Comparison of ENCODE assay signal across 8 cellular contexts in genomic region chr11:95067042-95067827, GRCh38. TPM values are rescaled to one million over a fixed set of nuclear protein-coding genes. Genes with fewer than 3 reads are reported as not detected.
A peak's percentile ranks its signal among the peaks of the same experiment; 100 is the strongest.
DNase-seq lines count a peak whose midpoint lies in the region; ATAC-seq and TF ChIP-seq lines count a peak whose summit lies in the region.

No MANE protein-coding gene starts in this region.

- no peaks in the 10 kb centered on the region for H3K9me3 ChIP-seq in CD4-positive, alpha-beta memory T cell (ENCODE audit: control insufficient read depth in 1 of 2, low read length in 2 of 2)
- H3K9me3 ChIP-seq in mucosa of descending colon: no peaks in the 10 kb centered on the region

- H3K4me3 Mint-ChIP-seq in CD4-positive, alpha-beta memory T cell: peak overlapping the region; percentile 94 to 98 (median 96)

- H3K27me3 ChIP-seq in CD4-positive, alpha-beta memory T cell (ENCODE audit: insufficient read depth, low read length): no peaks in the 10 kb centered on the region

- DNase-seq in CD4-positive, alpha-beta memory T cell: peak; percentile 72 to 80 (median 78)
- DNase-seq in NOMO-1 (lab: John Stamatoyannopoulos, UW; ENCODE audit: unreplicated experiment in 2 of 2): peak; percentile 71 to 74
- peak; percentile 87 for DNase-seq in activated CD8-positive, alpha-beta memory T cell treated with anti-CD3 and anti-CD28 coated beads, Interleukin-2, amount 50 U/mL, for 48 hours
- peak; percentile 43 for DNase-seq in epidermal melanocyte (ENCODE audit: insufficient read length, low spot score)
- peak; percentile 83 to 89 (median 88) for DNase-seq in mucosa of descending colon
- peak; percentile 23 to 50 for DNase-seq in stimulated activated CD8-positive, alpha-beta memory T cell treated with anti-CD3 and anti-CD28 coated beads, Interleukin-4, amount 100 ng/mL, for 4 hours (ENCODE audit: low read depth in 2 of 2, low spot score in 1 of 2)

- peak overlapping the region; percentile 92 to 96 for H3K4me3 ChIP-seq in CD4-positive, alpha-beta memory T cell (ENCODE audit: low read length in 2 of 2)
- peak overlapping the region; percentile 84 for H3K4me3 ChIP-seq in mucosa of descending colon

- intact Hi-C loops in CD4-positive, alpha-beta memory T cell (cut with micrococcal nuclease): loop anchor here (1.0 to 5.0 kb wide), 6 partner anchors 94 to 1870 kb away; partner anchors contain the start of genes ANKRD49, CWC15, KDM4D and MRE11
- intact Hi-C loops in mucosa of descending colon (cut with DNase I, micrococcal nuclease): loop anchor here in 1 of 2 donors (5.0 kb wide), 2 partner anchors 70 to 85 kb away; no protein-coding TSS in a partner anchor

- H3K36me3 ChIP-seq in CD4-positive, alpha-beta memory T cell (ENCODE audit: insufficient read depth, low read length): no peaks in the 10 kb centered on the region
- no peaks in the 10 kb centered on the region for H3K36me3 ChIP-seq in mucosa of descending colon (ENCODE audit: low read depth)

- POLR2A ChIA-PET in CD4-positive, alpha-beta memory T cell (lab: Charles Lee; ENCODE audit: partially characterized antibody): interaction anchor here (0.6 to 13.9 kb wide), 40 partner anchors 9 to 1327 kb away, joined by 3 to 376 read pairs (median 4); partner anchors contain the start of genes C11orf54, CCDC82, CEP57 and CWC15

- H3K27ac ChIP-seq in CD4-positive, alpha-beta memory T cell (ENCODE audit: low read depth, low read length): peak overlapping the region; percentile 95

- H3K27ac Mint-ChIP-seq in CD4-positive, alpha-beta memory T cell: peak overlapping the region; percentile 94 to 98 (median 96)

- peaks cover 10 to 18% of the 10 kb centered on the region in 2 donors for H3K36me3 Mint-ChIP-seq in CD4-positive, alpha-beta memory T cell

- H3K4me1 Mint-ChIP-seq in CD4-positive, alpha-beta memory T cell: peaks cover 20 to 35% (median 29%) of the 10 kb centered on the region in 4 donors

- peaks cover 0 to 3% of the 10 kb centered on the region in 2 donors for H3K27me3 Mint-ChIP-seq in CD4-positive, alpha-beta memory T cell

- TF ChIP-seq CTCF in mucosa of descending colon (IDR thresholded peaks at IDR 0.05): peak; percentile 41

- ATAC-seq in GM19372 (IDR thresholded peaks at IDR 0.05; ENCODE audit: low read depth, unreplicated experiment): peak; percentile 49
- ATAC-seq in HG03521 (IDR thresholded peaks at IDR 0.05; ENCODE audit: unreplicated experiment): peak; percentile 54
- peak; percentile 84 for ATAC-seq in mucosa of descending colon

- CTCF ChIA-PET in CD4-positive, alpha-beta memory T cell (lab: Charles Lee; ENCODE audit: partially characterized antibody): interaction anchor here (0.7 to 10.0 kb wide), 24 partner anchors 9 to 1327 kb away, joined by 3 to 167 read pairs (median 5); partner anchors contain the start of genes CWC15, ENDOD1, FAM76B and KDM4D

- peaks cover 32% of the 10 kb centered on the region for H3K4me1 ChIP-seq in CD4-positive, alpha-beta memory T cell (ENCODE audit: insufficient read depth, low read length)
- peaks cover 7% of the 10 kb centered on the region for H3K4me1 ChIP-seq in mucosa of descending colon (ENCODE audit: low read depth)

- H3K9me3 Mint-ChIP-seq in CD4-positive, alpha-beta memory T cell: no peaks in the 10 kb centered on the region

RNA-seq across cellular contexts. Expression of gene SRSF8, which starts 0.5 kb away (rescaled TPM):
- 100 to 1,000 TPM; 107 to 117 TPM for total RNA-seq in CD4-positive, alpha-beta memory T cell
- 100 to 1,000 TPM; 104 to 147 TPM for polyA plus RNA-seq in CD4-positive, alpha-beta memory T cell
- total RNA-seq in mucosa of descending colon: 10 to 100 TPM; 41.3 to 42.5 (median 41.4) TPM

RNA-seq across cellular contexts. Expression of gene KDM4F, which starts 18.0 kb away (rescaled TPM):
- total RNA-seq in CD4-positive, alpha-beta memory T cell: not detected
- polyA plus RNA-seq in CD4-positive, alpha-beta memory T cell: not detected
- not detected for total RNA-seq in mucosa of descending colon

RNA-seq across cellular contexts. Expression of gene ENDOD1, which starts 22.4 kb away (rescaled TPM):
- 10 to 100 TPM; 12.8 to 13.3 TPM for total RNA-seq in CD4-positive, alpha-beta memory T cell
- polyA plus RNA-seq in CD4-positive, alpha-beta memory T cell: 10 to 100 TPM in 1 of 2 donors, 1 to 10 TPM in 1; 7.2 to 10.3 TPM
- total RNA-seq in mucosa of descending colon: 10 to 100 TPM; 48.2 to 97.5 (median 70.9) TPM

RNA-seq across cellular contexts. Expression of gene KDM4E, which starts 42.2 kb away (rescaled TPM):
- total RNA-seq in CD4-positive, alpha-beta memory T cell: not detected
- polyA plus RNA-seq in CD4-positive, alpha-beta memory T cell: not detected
- total RNA-seq in mucosa of descending colon: not detected

Comparison
In these comparisons a context has a peak if more than half of its experiments do, and no peak if none do; other contexts are left out.
1. Peak in every context shown above with its lines: DNase-seq, ATAC-seq, H3K4me3 ChIP-seq and H3K27ac ChIP-seq.
2. DNase-seq: peak in every context shown above with its lines; median percentile 88 in mucosa of descending colon; 87 in activated CD8-positive, alpha-beta memory T cell treated with anti-CD3 and anti-CD28 coated beads, Interleukin-2, amount 50 U/mL, for 48 hours; 78 in CD4-positive, alpha-beta memory T cell; 72 in NOMO-1; 43 in epidermal melanocyte; 36 in stimulated activated CD8-positive, alpha-beta memory T cell treated with anti-CD3 and anti-CD28 coated beads, Interleukin-4, amount 100 ng/mL, for 4 hours.